Comparison of ENCODE assay signal across 8 cellular contexts in the genomic region with DNA sequence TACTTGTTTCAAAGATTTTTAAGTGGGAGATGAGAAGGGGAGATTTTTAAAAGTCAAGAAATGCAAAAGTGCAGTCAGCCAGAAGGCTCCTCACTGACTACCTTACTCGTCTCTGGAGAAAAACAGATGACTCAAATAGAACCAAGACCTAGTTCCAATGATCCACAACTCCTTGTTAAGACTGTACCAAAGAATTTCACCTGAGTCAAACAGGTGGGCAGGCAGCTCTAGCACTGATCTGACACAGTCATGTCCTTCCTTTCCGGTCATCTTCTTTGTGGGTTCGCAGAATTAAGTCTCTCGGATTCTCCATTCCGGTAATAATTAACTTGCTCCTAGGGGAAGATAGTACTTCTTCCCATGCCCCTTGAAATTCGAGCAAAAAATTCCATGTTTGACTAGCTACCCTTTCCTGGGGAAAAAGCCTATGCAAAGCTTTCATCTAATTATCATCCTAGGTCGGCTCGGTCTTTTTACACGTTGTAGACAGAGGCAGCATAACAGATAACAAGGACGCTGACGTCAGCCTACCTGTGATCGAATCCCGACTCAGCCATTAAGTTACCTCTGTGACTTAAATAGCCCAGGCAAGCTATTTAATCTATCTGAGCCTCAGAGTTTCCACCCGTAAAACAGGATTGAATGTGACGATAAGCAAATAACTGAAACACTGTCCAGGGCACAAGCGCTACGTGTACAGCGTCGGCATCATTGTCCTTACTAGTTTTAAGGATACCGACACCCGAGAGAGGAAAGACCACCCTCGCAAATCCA. TPM values are rescaled to one million over a fixed set of nuclear protein-coding genes. Genes with fewer than 3 reads are reported as not detected.
DNase-seq lines count a peak whose midpoint lies in the region; ATAC-seq lines count a peak whose summit lies in the region.

No MANE protein-coding gene starts in this region.

- DNase-seq in DMS53 treated with DMSO at 0.1 percent for 48 hours (lab: John Stamatoyannopoulos, UW; ENCODE audit: unreplicated experiment), result peak; percentile 2
- DNase-seq in activated CD4-positive, alpha-beta T cell treated with anti-CD3 and anti-CD28 coated beads for 1 hour, result peak; percentile 25
- peak in 3 of 49 donors; percentile 30 to 47 (median 32) for DNase-seq in substantia nigra (lab: John Stamatoyannopoulos, UW)

- H3K9ac ChIP-seq in HUES6 (ENCODE audit: low read length), result peak overlapping the region; percentile 88
- peak overlapping the region; percentile 97 to 99 for H3K9ac ChIP-seq in duodenal mucosa (ENCODE audit: low read depth in 1 of 2, low read length in 2 of 2)

- peaks cover 24% of the 10 kb centered on the region for H3K27me3 ChIP-seq in HUES6 (ENCODE audit: control insufficient read depth, insufficient read depth, low read length)
- no peaks in the 10 kb centered on the region for H3K27me3 ChIP-seq in duodenal mucosa (ENCODE audit: control insufficient read depth in 1 of 2, insufficient read depth in 2 of 2, low read length in 2 of 2)

- H3K27ac ChIP-seq in HUES6 (ENCODE audit: low read depth, low read length) (peak overlapping the region; percentile 45; the same call in 1 of the 2 replicates), duodenal mucosa (ENCODE audit: low read depth, low read length) (peak overlapping the region; percentile 97), mesodermal cell (ENCODE audit: low read depth, low read length, severe bottlenecking) (peak overlapping the region; percentile 94), substantia nigra (ENCODE audit: low read depth, low read length, poor library complexity, severe bottlenecking) (peak overlapping the region; percentile 76)

- H3K36me3 ChIP-seq in HUES6 (ENCODE audit: control insufficient read depth, insufficient read depth, low read length) (peaks cover 23% of the 10 kb centered on the region), duodenal mucosa (ENCODE audit: control insufficient read depth in 1 of 2, insufficient read depth in 2 of 2, low read length in 2 of 2) (peaks cover 0 to 10% of the 10 kb centered on the region in 2 donors), mesodermal cell (ENCODE audit: control insufficient read depth, insufficient read depth, low read length) (peaks cover 25% of the 10 kb centered on the region)

- 6 to 8% methylated on average over 17 to 21 of the region's 22 CpGs for WGBS in mesodermal cell (ENCODE audit: insufficient coverage in 2 of 2), 2 experiments

- H3K9me3 ChIP-seq in HUES6 (ENCODE audit: control insufficient read depth, insufficient read depth, low read depth, low read length), result no peaks in the 10 kb centered on the region
- H3K9me3 ChIP-seq in duodenal mucosa (ENCODE audit: control insufficient read depth in 1 of 2, low read length in 2 of 2), result no peaks in the 10 kb centered on the region
- no peaks in the 10 kb centered on the region for H3K9me3 ChIP-seq in mesodermal cell (ENCODE audit: control insufficient read depth, low read length)

- H3K4me1 ChIP-seq in HUES6 (ENCODE audit: control insufficient read depth, insufficient read depth, low read length) (peaks cover 8% of the 10 kb centered on the region; the same call in 1 of the 2 replicates), duodenal mucosa (ENCODE audit: control insufficient read depth in 1 of 2, insufficient read depth in 2 of 2, low read length in 2 of 2) (peaks cover 5 to 23% of the 10 kb centered on the region in 2 donors), mesodermal cell (ENCODE audit: control insufficient read depth, insufficient read depth, low read length, poor library complexity, severe bottlenecking) (no peaks in the 10 kb centered on the region)

- ATAC-seq in HG02840 (IDR thresholded peaks at IDR 0.05; ENCODE audit: low FRiP score, unreplicated experiment), result no peak
- no peak for ATAC-seq in HG03571 (IDR thresholded peaks at IDR 0.05; ENCODE audit: unreplicated experiment)

- H3K4me3 ChIP-seq in HUES6 (ENCODE audit: low read depth, low read length), result peak overlapping the region; percentile 81
- H3K4me3 ChIP-seq in duodenal mucosa (ENCODE audit: low read depth in 1 of 2, low read length in 2 of 2), result peak overlapping the region; percentile 86 to 88
- peak overlapping the region; percentile 86 for H3K4me3 ChIP-seq in mesodermal cell (ENCODE audit: extremely low read depth, insufficient read depth, low read length, poor library complexity, severe bottlenecking)

RNA-seq across cellular contexts. Expression of gene SELENOK, which starts 0.7 kb away (rescaled TPM):
- 90.8 TPM for polyA plus RNA-seq in mesodermal cell (2013, experiment 1 of 2)
- polyA plus RNA-seq in mesodermal cell (2013, experiment 2 of 2), result 83.7 TPM

RNA-seq across cellular contexts. Expression of gene ACTR8, which starts 9.0 kb away (rescaled TPM):
- 40.4 TPM for polyA plus RNA-seq in mesodermal cell (2013, experiment 1 of 2)
- polyA plus RNA-seq in mesodermal cell (2013, experiment 2 of 2), result 34.1 TPM

RNA-seq across cellular contexts. Expression of gene IL17RB, which starts 44.5 kb away (rescaled TPM):
- polyA plus RNA-seq in mesodermal cell (2013, experiment 1 of 2), result 1.2 TPM
- 0.71 TPM for polyA plus RNA-seq in mesodermal cell (2013, experiment 2 of 2)

RNA-seq across cellular contexts. Expression of gene CHDH, which starts 44.7 kb away (rescaled TPM):
- 1.1 TPM for polyA plus RNA-seq in mesodermal cell (2013, experiment 1 of 2)
- 0.81 TPM for polyA plus RNA-seq in mesodermal cell (2013, experiment 2 of 2)

Comparison
In these comparisons a context has a peak if more than half of its experiments do, and no peak if none do; other contexts are left out.
1. H3K27ac ChIP-seq: peak in every context shown above with its lines; median percentile 97 in duodenal mucosa; 94 in mesodermal cell; 76 in substantia nigra; 45 in HUES6.